Comparison of ENCODE assay signal across 10 cellular contexts in genomic region chr12:94689002-94689645, GRCh38. TPM values are rescaled to one million over a fixed set of nuclear protein-coding genes. Genes with fewer than 3 reads are reported as not detected.
A peak's percentile ranks its signal among the peaks of the same experiment; 100 is the strongest.
DNase-seq lines count a peak whose midpoint lies in the region; ATAC-seq and TF ChIP-seq lines count a peak whose summit lies in the region.
"Had no signal": no experiment of that assay in that cellular context is flagged by ENCODE, and none has a peak within 500 bp of the region (broad histone marks: within the 10 kb centered on the region; RNA-seq: fewer than 3 reads in every experiment).

No MANE protein-coding gene starts in this region.

- H3K9me2 ChIP-seq in GM23248 (ENCODE audit: insufficient read depth), result no peaks in the 10 kb centered on the region

- peak overlapping the region; percentile 85 for H3K4me2 ChIP-seq in GM23248 (ENCODE audit: unreplicated experiment)

- 0 out of 2 replicates have a peak, but pooled peaks cover 16% of the 10 kb centered on the region for H3F3A ChIP-seq in GM23248 (ENCODE audit: insufficient read depth)

- peaks cover under 1% of the 10 kb centered on the region for H3K4me1 Mint-ChIP-seq in stimulated activated memory B cell treated with anti-CD40 and anti-IgM and Interleukin-4, amounts not matched to agents 10 μg/mL and 1 μg/mL and 100 μg/mL, for 72 hours

- H3K9me3 ChIP-seq in GM23248 (ENCODE audit: low read depth) (no peaks in the 10 kb centered on the region), lung (ENCODE audit: control insufficient read depth in 2 of 2, insufficient read depth in 1 of 2, low read length in 1 of 2) (no peaks in the 10 kb centered on the region), A673 (ENCODE audit: low read depth, low read length, poor library complexity, severe bottlenecking) (no peaks in the 10 kb centered on the region)

- POLR2A ChIA-PET in A673 (lab: Charles Lee; ENCODE audit: low non-redundant PET), result no interaction called here

- intact Hi-C loops in A673 (cut with micrococcal nuclease; ENCODE audit: unreplicated experiment), result no loop called here

- DNase-seq in GM23248 (peak; percentile 79), astrocyte of the hippocampus (ENCODE audit: low read depth, low spot score) (peak; percentile 56), lung (ENCODE audit: low spot score) (no peak), SK-N-DZ (ENCODE audit: low spot score) (no peak), A673 (ENCODE audit: low spot score) (no peak)
- DNase-seq in stimulated activated CD4-positive, alpha-beta T cell treated with anti-CD3 and anti-CD28 coated beads, Interleukin-1b, Interleukin-23, amount 100 ng/mL, for 48 hours, result no peak
- DNase-seq: NCI-H1092; stimulated activated CD4-positive, alpha-beta T cell treated with anti-CD3 and anti-CD28 coated beads, Interleukin-15, amount 100 ng/mL, for 24 hours had no signal

- no peaks in the 10 kb centered on the region for H3K79me2 ChIP-seq in ACC112 (ENCODE audit: control insufficient read depth, insufficient read depth, low read length, unreplicated experiment)
- no peaks in the 10 kb centered on the region for H3K79me2 ChIP-seq in GM23248 (ENCODE audit: insufficient read depth)

- ATAC-seq in lung (ENCODE audit: insufficient read depth, low FRiP score), result peak; percentile 16
- ATAC-seq in stimulated activated memory B cell treated with anti-CD40 and anti-IgM and Interleukin-4, amounts not matched to agents 10 μg/mL and 1 μg/mL and 100 μg/mL, for 72 hours, result no peak

- H3K27ac Mint-ChIP-seq in stimulated activated memory B cell treated with anti-CD40 and anti-IgM and Interleukin-4, amounts not matched to agents 10 μg/mL and 1 μg/mL and 100 μg/mL, for 72 hours, result no peak overlapping the region

- no peaks in the 10 kb centered on the region for H3K9me3 Mint-ChIP-seq in stimulated activated memory B cell treated with anti-CD40 and anti-IgM and Interleukin-4, amounts not matched to agents 10 μg/mL and 1 μg/mL and 100 μg/mL, for 72 hours

- H3K27me3 Mint-ChIP-seq in stimulated activated memory B cell treated with anti-CD40 and anti-IgM and Interleukin-4, amounts not matched to agents 10 μg/mL and 1 μg/mL and 100 μg/mL, for 72 hours, result no peaks in the 10 kb centered on the region

- peak overlapping the region; percentile 74 for H3K4me3 ChIP-seq in ACC112 (ENCODE audit: low read depth, low read length)
- H3K4me3 ChIP-seq in GM23248, result peak overlapping the region; percentile 53
- H3K4me3 ChIP-seq in lung, result no peak overlapping the region
- H3K4me3 ChIP-seq in A673 (ENCODE audit: low read depth, low read length, poor library complexity, severe bottlenecking), result no peak overlapping the region

- in situ Hi-C loops in GM23248 (cut with MboI), result no loop called here

- H3K4me1 ChIP-seq in ACC112 (ENCODE audit: control insufficient read depth, insufficient read depth, low read length, unreplicated experiment) (peaks cover 22% of the 10 kb centered on the region), GM23248 (ENCODE audit: insufficient read depth) (peaks cover 18% of the 10 kb centered on the region), lung (ENCODE audit: control insufficient read depth in 2 of 2, insufficient read depth in 2 of 2, low read length in 2 of 2) (peaks cover 0 to 5% of the 10 kb centered on the region in 2 donors), A673 (ENCODE audit: insufficient read depth, low read length, poor library complexity, severe bottlenecking) (no peaks in the 10 kb centered on the region)

- no peaks in the 10 kb centered on the region for H3K36me3 ChIP-seq in ACC112 (ENCODE audit: insufficient read depth, low read length)
- H3K36me3 ChIP-seq in GM23248 (ENCODE audit: low read depth), result no peaks in the 10 kb centered on the region
- H3K36me3 ChIP-seq in lung (ENCODE audit: control insufficient read depth in 2 of 2, insufficient read depth in 2 of 2, low read length in 2 of 2), result no peaks in the 10 kb centered on the region
- H3K36me3 ChIP-seq in A673 (ENCODE audit: insufficient read depth, low read length, poor library complexity, severe bottlenecking), result no peaks in the 10 kb centered on the region

- CTCF ChIA-PET in A673 (lab: Charles Lee), result no interaction called here

- H3K27me3 ChIP-seq in ACC112 (ENCODE audit: insufficient read depth, low read length) (no peaks in the 10 kb centered on the region), GM23248 (replicated peaks; ENCODE audit: insufficient read depth) (0 out of 2 replicates have a peak, but pooled peaks cover 5% of the 10 kb centered on the region), lung (ENCODE audit: control insufficient read depth, insufficient read depth) (no peaks in the 10 kb centered on the region), A673 (replicated peaks; ENCODE audit: insufficient read depth, low read depth, low read length, poor library complexity) (peaks cover 9% of the 10 kb centered on the region)

- no peak overlapping the region for H3K4me3 Mint-ChIP-seq in stimulated activated memory B cell treated with anti-CD40 and anti-IgM and Interleukin-4, amounts not matched to agents 10 μg/mL and 1 μg/mL and 100 μg/mL, for 72 hours

- WGBS in GM23248 (ENCODE audit: low coverage in 1 of 2, low lambda C conversion rate in 2 of 2, missing lambda C conversion rate in 2 of 2), 2 experiments, result 13% methylated on average over 7 of the region's 7 CpGs
- 66 to 80% methylated on average over 7 of the region's 7 CpGs for WGBS in lung, 2 donors

- H2AFZ ChIP-seq in ACC112 (ENCODE audit: low read length, unreplicated experiment), result peak overlapping the region; percentile 63
- peak overlapping the region; percentile 72 for H2AFZ ChIP-seq in GM23248

- no TSS peak for BruUV-seq in A673 (replicated peaks; lab: Mats Ljungman, UMichigan)

- TF ChIP-seq CTCF in lung (IDR thresholded peaks at IDR 0.05; ENCODE audit: control extremely low read depth, extremely low read depth) (no peak), A673 (conservative IDR thresholded peaks at IDR 0.05; ENCODE audit: low read depth, low read length) (no peak)

- H3K36me3 Mint-ChIP-seq in stimulated activated memory B cell treated with anti-CD40 and anti-IgM and Interleukin-4, amounts not matched to agents 10 μg/mL and 1 μg/mL and 100 μg/mL, for 72 hours, result no peaks in the 10 kb centered on the region

- no peaks in the 10 kb centered on the region for H4K20me1 ChIP-seq in GM23248 (ENCODE audit: insufficient read depth)

- H3K27ac ChIP-seq in ACC112 (ENCODE audit: low read depth, low read length) (peak overlapping the region; percentile 29; the same call in 1 of the 2 replicates), GM23248 (peak overlapping the region; percentile 30), lung (ENCODE audit: low read depth in 1 of 2, low read length in 1 of 2) (no peak overlapping the region), A673 (ENCODE audit: low read depth, low read length, poor library complexity, severe bottlenecking) (no peak overlapping the region)

- peak overlapping the region; percentile 59 for H3K9ac ChIP-seq in GM23248

RNA-seq across cellular contexts. Expression of gene TMCC3, which starts 38.8 kb away (rescaled TPM):
- 0.11 and 0.13 TPM in 2 replicates for total RNA-seq in GM23248 (2014; rRNA removed; shearing (Covaris generic))
- 0.32 and 0.46 TPM in 2 replicates for polyA plus RNA-seq in GM23248 (2016; fragmentation: Nextera tagmentation; extraction: Ambion mirVana)
- 10 to 100 TPM in 1 of 2 donors, 1 to 10 TPM in 1; 7.8 to 17.8 TPM for total RNA-seq in lung
- 1 to 10 TPM; 1.7 to 7.4 TPM for polyA plus RNA-seq in lung
- polyA plus RNA-seq in SK-N-DZ (2014; cell fraction: cytosol; rRNA removed), result 0.02 and 0.05 TPM in 2 replicates
- not detected in 2 replicates for polyA plus RNA-seq in SK-N-DZ (2014; cell fraction: nucleus; rRNA removed)
- 0.24 and 0.49 TPM in 2 replicates for total RNA-seq in A673 (2021)

Comparison
In these comparisons a context has a peak if more than half of its experiments do, and no peak if none do; other contexts are left out.
1. H3K27ac ChIP-seq: peak in ACC112 (single experiment) and GM23248 (single experiment); none in lung (0 of 2) and A673 (single experiment).
2. H3K4me3 ChIP-seq: peak in ACC112 (single experiment) and GM23248 (single experiment); none in lung (single experiment) and A673 (single experiment).
3. DNase-seq: peak in GM23248 (single experiment) and astrocyte of the hippocampus (single experiment); none in lung (single experiment), SK-N-DZ (single experiment), stimulated activated CD4-positive, alpha-beta T cell treated with anti-CD3 and anti-CD28 coated beads, Interleukin-1b, Interleukin-23, amount 100 ng/mL, for 48 hours (single experiment) and A673 (single experiment).